8 cellular contexts compared by ENCODE assay signal in the genomic region with DNA sequence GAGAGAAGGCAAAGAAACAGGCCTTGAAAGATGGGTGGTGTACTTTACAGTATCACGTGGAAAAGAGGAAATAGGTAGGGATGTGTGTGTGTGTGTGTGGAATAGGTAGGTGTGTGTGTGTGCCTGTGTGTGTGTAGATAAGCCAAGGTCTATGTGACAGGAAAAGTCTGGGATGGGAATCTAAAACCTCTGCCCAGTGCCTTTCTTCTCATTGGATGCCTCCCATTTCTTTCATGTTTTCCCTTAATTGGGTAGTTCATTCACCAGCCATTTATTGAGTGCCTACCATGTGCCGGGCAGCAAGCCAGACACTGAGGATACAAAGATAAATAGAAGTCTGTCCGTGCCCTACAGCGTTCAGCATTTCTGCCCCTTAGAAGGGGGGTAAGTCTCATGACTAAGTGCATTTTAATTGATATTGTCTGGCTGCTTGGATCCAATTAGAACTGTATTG. TPM values are rescaled to one million over a fixed set of nuclear protein-coding genes. Genes with fewer than 3 reads are reported as not detected.
DNase-seq lines count a peak whose midpoint lies in the region; ATAC-seq, FAIRE-seq and TF ChIP-seq lines count a peak whose summit lies in the region.

No MANE protein-coding gene starts in this region.

- H3K4me2 ChIP-seq in DND-41 (ENCODE audit: insufficient read depth, low read length) (peak overlapping the region; percentile 97), OCI-LY3 (ENCODE audit: low read length) (peak overlapping the region; percentile 86)

- no peak for FAIRE-seq in GM12892 (lab: Jason Lieb, UNC)

- H3K27ac Mint-ChIP-seq in nephron, result peak overlapping the region in 2 of 3 experiments; percentile 20 to 92

- H3K9me3 ChIP-seq in DND-41 (ENCODE audit: insufficient read depth, low read length, severe bottlenecking) (no peaks in the 10 kb centered on the region), OCI-LY3 (ENCODE audit: insufficient read depth, low read length) (no peaks in the 10 kb centered on the region), endocrine pancreas (ENCODE audit: control insufficient read depth, low read length) (no peaks in the 10 kb centered on the region)

- no peaks in the 10 kb centered on the region for H3K9me3 Mint-ChIP-seq in nephron

- peak overlapping the region; percentile 85 for H3K27ac ChIP-seq in DND-41 (ENCODE audit: low read length)
- H3K27ac ChIP-seq in OCI-LY3 (ENCODE audit: low read length), result no peak overlapping the region

- no peak for DNase-seq in DND-41
- DNase-seq in GM12892 (ENCODE audit: insufficient read length), result no peak
- DNase-seq in NK-92 treated with Interleukin-12 subunit alpha and Interleukin-12 subunit beta, amount 100 ng/mL, for 24 hours (lab: John Stamatoyannopoulos, UW), result no peak
- no peak for DNase-seq in activated CD8-positive, alpha-beta memory T cell treated with anti-CD3 and anti-CD28 coated beads for 24 hours

- H3K27me3 Mint-ChIP-seq in nephron (ENCODE audit: low read depth), result no peaks in the 10 kb centered on the region

- peaks cover 6% of the 10 kb centered on the region for H3K36me3 Mint-ChIP-seq in nephron (ENCODE audit: low read depth)

- ATAC-seq in DND-41 (ENCODE audit: insufficient read depth, low read depth), result no peak
- ATAC-seq in GM21423 (IDR thresholded peaks at IDR 0.05; ENCODE audit: unreplicated experiment), result no peak

- H2AFZ ChIP-seq in DND-41 (ENCODE audit: low read depth, low read length) (no peak overlapping the region), OCI-LY3 (ENCODE audit: low read depth, low read length) (no peak overlapping the region)

- H4K20me1 ChIP-seq in DND-41 (ENCODE audit: insufficient read depth, low read length), result peaks cover 19% of the 10 kb centered on the region; the same call in 1 of the 2 replicates
- no peaks in the 10 kb centered on the region for H4K20me1 ChIP-seq in OCI-LY3 (ENCODE audit: insufficient read depth, low read length)

- peak overlapping the region; percentile 94 to 96 (median 95) for H3K4me3 Mint-ChIP-seq in nephron

- no peak for TF ChIP-seq CTCF in DND-41 (IDR thresholded peaks at IDR 0.05; ENCODE audit: borderline replicate concordance, extremely low read depth, low read length, poor library complexity, severe bottlenecking)
- no peak for TF ChIP-seq CTCF in OCI-LY3 (IDR thresholded peaks at IDR 0.05; ENCODE audit: low read depth, low read length)
- TF ChIP-seq CTCF in nephron (IDR thresholded peaks at IDR 0.05; ENCODE audit: unreplicated experiment in 3 of 3), result no peak

- H3K9ac ChIP-seq in DND-41 (ENCODE audit: low read depth, low read length) (peak overlapping the region; percentile 65), OCI-LY3 (ENCODE audit: low read length) (peak overlapping the region; percentile 70), endocrine pancreas (ENCODE audit: control insufficient read depth, insufficient read depth, low read length) (peak overlapping the region; percentile 98)

- no peak for TF ChIP-seq POLR2A in GM12892 (IDR thresholded peaks at IDR 0.05; ENCODE audit: low read depth, low read length)

- H3K36me3 ChIP-seq in DND-41 (ENCODE audit: insufficient read depth, low read length) (peaks cover 12% of the 10 kb centered on the region), OCI-LY3 (replicated peaks; ENCODE audit: low read depth, low read length) (peaks cover 4% of the 10 kb centered on the region), endocrine pancreas (ENCODE audit: control insufficient read depth, insufficient read depth, low read length) (no peaks in the 10 kb centered on the region)

- H3K4me1 ChIP-seq in DND-41 (ENCODE audit: insufficient read depth, low read length) (peaks cover 27% of the 10 kb centered on the region), OCI-LY3 (ENCODE audit: low read length) (peaks cover 13% of the 10 kb centered on the region), endocrine pancreas (ENCODE audit: control insufficient read depth, insufficient read depth, low read length) (peaks cover 9% of the 10 kb centered on the region)

- H3K27me3 ChIP-seq in DND-41 (ENCODE audit: insufficient read depth, low read length, poor library complexity) (no peaks in the 10 kb centered on the region), OCI-LY3 (ENCODE audit: low read depth, low read length) (no peaks in the 10 kb centered on the region), endocrine pancreas (ENCODE audit: control insufficient read depth, insufficient read depth, low read length) (no peaks in the 10 kb centered on the region)

- H3K79me2 ChIP-seq in DND-41 (ENCODE audit: insufficient read depth, low read length), result peaks cover 66% of the 10 kb centered on the region
- peaks cover 49% of the 10 kb centered on the region for H3K79me2 ChIP-seq in OCI-LY3 (ENCODE audit: low read length)

- peaks cover 26% of the 10 kb centered on the region for H3K4me1 Mint-ChIP-seq in nephron

- H3K4me3 ChIP-seq in DND-41 (ENCODE audit: low read depth in 1 of 2, low read length in 2 of 2) (peak overlapping the region; percentile 81 to 97), OCI-LY3 (ENCODE audit: low read length) (peak overlapping the region; percentile 91), endocrine pancreas (ENCODE audit: control insufficient read depth, insufficient read depth, low read length) (peak overlapping the region; percentile 81)

RNA-seq across cellular contexts. Expression of a gene that starts 1.0 kb away (rescaled TPM):
- 41.0 TPM for polyA plus RNA-seq in GM12892 (2012; ENCODE audit: missing spikeins)

RNA-seq across cellular contexts. Expression of a gene that starts 31.9 kb away (rescaled TPM):
- polyA plus RNA-seq in GM12892 (2012; ENCODE audit: missing spikeins), result 2.8 TPM

RNA-seq across cellular contexts. Expression of a gene that starts 48.4 kb away (rescaled TPM):
- 1.5 TPM for polyA plus RNA-seq in GM12892 (2012; ENCODE audit: missing spikeins)

RNA-seq across cellular contexts. Expression of a gene that starts 49.6 kb away (rescaled TPM):
- 24.3 TPM for polyA plus RNA-seq in GM12892 (2012; ENCODE audit: missing spikeins)

RNA-seq across cellular contexts. Expression of a gene that starts 50.0 kb away (rescaled TPM):
- 24.5 TPM for polyA plus RNA-seq in GM12892 (2012; ENCODE audit: missing spikeins)
